In the genomic region with DNA sequence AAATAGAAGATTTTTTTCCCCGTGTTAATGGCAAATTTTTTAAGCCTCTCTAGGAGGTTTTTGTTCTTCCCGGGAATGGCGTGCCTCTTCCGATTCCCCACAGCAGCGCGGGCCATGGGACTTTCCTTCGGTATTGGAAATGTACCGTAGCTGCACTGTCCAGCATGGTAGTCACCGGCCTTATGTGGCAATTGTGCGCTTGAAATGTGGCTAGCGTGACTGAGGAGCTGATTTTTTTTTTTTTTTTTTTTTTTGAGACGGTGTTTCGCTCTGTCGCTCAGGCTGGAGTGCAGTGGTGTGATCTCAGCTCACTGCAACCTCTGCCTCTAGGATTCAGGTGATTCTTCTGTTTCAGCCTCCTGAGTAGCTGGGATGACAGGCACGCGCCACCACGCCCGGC, we compare ENCODE assay signal across 8 cellular contexts. TPM values are rescaled to one million over a fixed set of nuclear protein-coding genes. Genes with fewer than 3 reads are reported as not detected.
DNase-seq lines count a peak whose midpoint lies in the region; ATAC-seq and TF ChIP-seq lines count a peak whose summit lies in the region.

No MANE protein-coding gene starts in this region.

- no peaks in the 10 kb centered on the region for H3K9me3 Mint-ChIP-seq in T-helper 1 cell treated with Interleukin-12 subunit alpha and Interleukin-12 subunit beta and Interleukin-4 antibody, amounts not matched to agents 30 μg/mL and 1 μg/mL, for 36 hours
- peaks cover 0 to 8% (median 0%) of the 10 kb centered on the region in 5 experiments for H3K9me3 Mint-ChIP-seq in brain

- H3K4me3 ChIP-seq in ovary: no peak overlapping the region

- peaks cover 28% of the 10 kb centered on the region for H3K36me3 Mint-ChIP-seq in T-helper 1 cell treated with Interleukin-12 subunit alpha and Interleukin-12 subunit beta and Interleukin-4 antibody, amounts not matched to agents 30 μg/mL and 1 μg/mL, for 36 hours (ENCODE audit: low read depth)
- peaks cover 26% of the 10 kb centered on the region for H3K36me3 Mint-ChIP-seq in brain

- H3K4me3 Mint-ChIP-seq in T-helper 1 cell treated with Interleukin-12 subunit alpha and Interleukin-12 subunit beta and Interleukin-4 antibody, amounts not matched to agents 30 μg/mL and 1 μg/mL, for 36 hours: peak overlapping the region; percentile 16
- H3K4me3 Mint-ChIP-seq in brain: peak overlapping the region; percentile 95 to 100 (median 99)

- TF ChIP-seq POLR2A in ovary (IDR thresholded peaks at IDR 0.05): no peak
- TF ChIP-seq POLR2A in GM18505 (IDR thresholded peaks at IDR 0.05; ENCODE audit: borderline replicate concordance, extremely low read depth, insufficient read depth, insufficient read length): no peak

- intact Hi-C loops in ovary (cut with DNase I): loop anchor here in 1 of 4 donors (2.0 kb wide), 1 partner anchor 148 kb away; no protein-coding TSS in a partner anchor
- intact Hi-C loops in posterior cingulate gyrus (cut with DNase I): loop anchor here (1.0 to 10.0 kb wide), 6 partner anchors 148 to 600 kb away; partner anchors contain the start of genes CC2D2B, CCNJ and ZNF518A

- no peak for ATAC-seq in GM18505 (IDR thresholded peaks at IDR 0.05; ENCODE audit: unreplicated experiment)

- peaks cover 31% of the 10 kb centered on the region for H3K4me1 Mint-ChIP-seq in T-helper 1 cell treated with Interleukin-12 subunit alpha and Interleukin-12 subunit beta and Interleukin-4 antibody, amounts not matched to agents 30 μg/mL and 1 μg/mL, for 36 hours (ENCODE audit: low read depth)
- peaks cover 39% of the 10 kb centered on the region for H3K4me1 Mint-ChIP-seq in brain

- peaks cover 5% of the 10 kb centered on the region for H3K27me3 Mint-ChIP-seq in T-helper 1 cell treated with Interleukin-12 subunit alpha and Interleukin-12 subunit beta and Interleukin-4 antibody, amounts not matched to agents 30 μg/mL and 1 μg/mL, for 36 hours (ENCODE audit: low read depth)
- peaks cover 7% of the 10 kb centered on the region for H3K27me3 Mint-ChIP-seq in brain

- H3K27ac Mint-ChIP-seq in T-helper 1 cell treated with Interleukin-12 subunit alpha and Interleukin-12 subunit beta and Interleukin-4 antibody, amounts not matched to agents 30 μg/mL and 1 μg/mL, for 36 hours: peak overlapping the region; percentile 13
- peak overlapping the region in 3 of 5 experiments; percentile 61 to 96 (median 89) for H3K27ac Mint-ChIP-seq in brain

- DNase-seq in T-helper 1 cell (no peak), NCI-H146 treated with DMSO at 0.1 percent for 48 hours (lab: John Stamatoyannopoulos, UW; ENCODE audit: unreplicated experiment) (peak; percentile 22), ovary (peak in 4 of 5 donors; percentile 22 to 34 (median 30)), posterior cingulate gyrus (no peak), NCI-H128 (lab: John Stamatoyannopoulos, UW; ENCODE audit: unreplicated experiment) (no peak)

- 91 to 94% (median 93%) methylated on average over 18 of the region's 18 CpGs for WGBS in ovary, 3 donors

- H3K27me3 ChIP-seq in ovary: no peaks in the 10 kb centered on the region

- no peak for TF ChIP-seq EP300 in ovary (IDR thresholded peaks at IDR 0.05)

- no peaks in the 10 kb centered on the region for H3K4me1 ChIP-seq in ovary (ENCODE audit: insufficient read depth)

- H3K36me3 ChIP-seq in ovary: no peaks in the 10 kb centered on the region

- no peaks in the 10 kb centered on the region for H3K9me3 ChIP-seq in ovary

- H3K27ac ChIP-seq in ovary: no peak overlapping the region

- TF ChIP-seq CTCF in brain (conservative IDR thresholded peaks at IDR 0.05) (no peak), ovary (IDR thresholded peaks at IDR 0.05) (no peak)

RNA-seq across cellular contexts. Expression of gene TCTN3, which starts 0.9 kb away (rescaled TPM):
- polyA plus RNA-seq in brain (ENCODE audit: insufficient read depth, low read depth, low replicate concordance): 35.5 TPM
- 10 to 100 TPM; 24.1 to 44.7 (median 34.2) TPM for total RNA-seq in ovary
- polyA plus RNA-seq in ovary: 100 to 1,000 TPM in 1 of 2 donors, 10 to 100 TPM in 1; 21.7 to 107 TPM

RNA-seq across cellular contexts. Expression of gene ALDH18A1, which starts 38.2 kb away (rescaled TPM):
- polyA plus RNA-seq in brain (ENCODE audit: insufficient read depth, low read depth, low replicate concordance) (31.1 TPM), ovary (10 to 100 TPM; 13.7 to 65.8 TPM)
- 10 to 100 TPM; 16.5 to 45.6 (median 38.7) TPM for total RNA-seq in ovary

Comparison
In these comparisons a context has a peak if more than half of its experiments do, and no peak if none do; other contexts are left out.
1. DNase-seq: peak in NCI-H146 treated with DMSO at 0.1 percent for 48 hours (single experiment) and ovary (4 of 5); none in T-helper 1 cell (0 of 5), posterior cingulate gyrus (0 of 10) and NCI-H128 (single experiment).